Comparison of ENCODE assay signal across 8 cellular contexts in genomic region chr14:58297762-58298476, GRCh38. TPM values are rescaled to one million over a fixed set of nuclear protein-coding genes. Genes with fewer than 3 reads are reported as not detected.
DNase-seq lines count a peak whose midpoint lies in the region; TF ChIP-seq lines count a peak whose summit lies in the region.

No MANE protein-coding gene starts in this region.

- no peaks in the 10 kb centered on the region for H4K20me1 ChIP-seq in H9 (ENCODE audit: control insufficient read depth, insufficient read depth, insufficient read length)

- H2BK120ac ChIP-seq in H9 (ENCODE audit: low read depth, low read length, poor library complexity, severe bottlenecking): peak overlapping the region; percentile 78

- peaks cover 30% of the 10 kb centered on the region; the same call in 1 of the 2 replicates for H3K79me2 ChIP-seq in H9 (ENCODE audit: insufficient read depth, low read length)

- H3K27ac Mint-ChIP-seq in H9: no peak overlapping the region

- H3K36me3 ChIP-seq in MG63 (peaks cover 22% of the 10 kb centered on the region), neuron (ENCODE audit: insufficient read depth, low read length) (peaks cover 29% of the 10 kb centered on the region), subcutaneous abdominal adipose tissue (ENCODE audit: control insufficient read depth in 5 of 5, insufficient read depth in 5 of 5, low read length in 5 of 5) (peaks cover under 1 to 29% (median 17%) of the 10 kb centered on the region in 5 donors)

- no peak overlapping the region for H3K4me3 Mint-ChIP-seq in H9

- in situ Hi-C loops in G401 (cut with HindIII; ENCODE audit: low sequenced_read_pairs): no loop called here

- peak overlapping the region; percentile 98 for H3K18ac ChIP-seq in H9 (ENCODE audit: insufficient read length, low read depth, low read length)

- H2BK15ac ChIP-seq in H9 (ENCODE audit: low read depth, low read length): no peak overlapping the region

- peaks cover 4% of the 10 kb centered on the region for H3K23me2 ChIP-seq in H9 (ENCODE audit: insufficient read length, low read depth, low read length, poor library complexity, severe bottlenecking)

- no peaks in the 10 kb centered on the region for H3K9me3 ChIP-seq in H9 (ENCODE audit: control insufficient read depth, low read depth, low read length)
- no peaks in the 10 kb centered on the region for H3K9me3 ChIP-seq in MG63
- H3K9me3 ChIP-seq in neuron (ENCODE audit: low read length): no peaks in the 10 kb centered on the region
- H3K9me3 ChIP-seq in subcutaneous abdominal adipose tissue (ENCODE audit: control insufficient read depth in 5 of 5, low read length in 5 of 5): no peaks in the 10 kb centered on the region

- H4K91ac ChIP-seq in H9 (ENCODE audit: insufficient read length, low read depth, low read length): no peak overlapping the region

- peak overlapping the region; percentile 96 for H3K56ac ChIP-seq in H9 (ENCODE audit: insufficient read length, low read depth, low read length)

- H3K4ac ChIP-seq in H9 (ENCODE audit: low read depth, low read length): no peak overlapping the region

- no peak overlapping the region for H2BK20ac ChIP-seq in H9 (ENCODE audit: low read depth, low read length, poor library complexity, severe bottlenecking)

- no peak overlapping the region for H2BK12ac ChIP-seq in H9 (ENCODE audit: insufficient read length, low read depth, low read length)

- H3K9ac ChIP-seq in H9 (ENCODE audit: extremely low read depth, insufficient read length, low read length): peak overlapping the region; percentile 96
- H3K9ac ChIP-seq in subcutaneous abdominal adipose tissue (ENCODE audit: low read length in 5 of 5): peak overlapping the region; percentile 64 to 92 (median 89)

- peak overlapping the region; percentile 95 for H3K14ac ChIP-seq in H9 (ENCODE audit: insufficient read depth, low read length)

- H3K4me1 Mint-ChIP-seq in H9: peaks cover 11 to 15% of the 10 kb centered on the region in 2 experiments

- no peak overlapping the region for H3K23ac ChIP-seq in H9 (ENCODE audit: insufficient read length, low read depth, low read length)

- peak overlapping the region; percentile 85 for H2BK5ac ChIP-seq in H9 (ENCODE audit: insufficient read length, low read length)

- H2AK5ac ChIP-seq in H9 (ENCODE audit: insufficient read length, low read length): no peak overlapping the region

- H3K27ac ChIP-seq in H9 (ENCODE audit: insufficient read length, low read depth, low read length): peak overlapping the region; percentile 94
- peak overlapping the region; percentile 95 for H3K27ac ChIP-seq in subcutaneous abdominal adipose tissue (ENCODE audit: low read depth, low read length)

- H3K9me3 Mint-ChIP-seq in H9: no peaks in the 10 kb centered on the region; a peak in 1 of 5 replicates

- peak overlapping the region; percentile 57 for H3K4me2 ChIP-seq in H9 (ENCODE audit: insufficient read depth, insufficient read length, low read length)

- no peaks in the 10 kb centered on the region for H3K27me3 Mint-ChIP-seq in H9 (ENCODE audit: low read depth)

- peak overlapping the region; percentile 91 for H3K4me3 ChIP-seq in MG63
- H3K4me3 ChIP-seq in neuron (ENCODE audit: low read length): peak overlapping the region; percentile 85
- peak overlapping the region; percentile 87 to 99 (median 98) for H3K4me3 ChIP-seq in subcutaneous abdominal adipose tissue (ENCODE audit: low read depth in 1 of 5, low read length in 5 of 5)

- no peaks in the 10 kb centered on the region for H3K4me1 ChIP-seq in H9 (ENCODE audit: insufficient read depth, low read length)
- H3K4me1 ChIP-seq in neuron (ENCODE audit: insufficient read depth, low read length): peaks cover 19% of the 10 kb centered on the region
- peaks cover 4 to 41% (median 34%) of the 10 kb centered on the region in 5 donors for H3K4me1 ChIP-seq in subcutaneous abdominal adipose tissue (ENCODE audit: control insufficient read depth in 5 of 5, insufficient read depth in 5 of 5, low read length in 5 of 5)

- TF ChIP-seq CTCF in H9 (conservative IDR thresholded peaks at IDR 0.05): no peak

- peaks cover 24 to 35% (median 31%) of the 10 kb centered on the region in 3 experiments for H3K36me3 Mint-ChIP-seq in H9 (ENCODE audit: insufficient read depth in 1 of 3, low read depth in 3 of 3)

- DNase-seq in G401 (ENCODE audit: low spot score) (peak; percentile 100), H9 (peak; percentile 99), MG63 (peak; percentile 97), SHP77 (lab: John Stamatoyannopoulos, UW) (peak; percentile 99 to 100), activated gamma-delta T cell treated with Interleukin-2 at 50 U/mL for 16 hours (peak; percentile 98), foreskin melanocyte (peak; percentile 100)

- peak overlapping the region; percentile 99 for H4K5ac ChIP-seq in H9 (ENCODE audit: insufficient read length, low read depth, low read length)

- H3T11ph ChIP-seq in H9 (ENCODE audit: low read length): peak overlapping the region; percentile 3

- no peaks in the 10 kb centered on the region for H3K27me3 ChIP-seq in H9 (ENCODE audit: insufficient read depth, low read length)
- no peaks in the 10 kb centered on the region for H3K27me3 ChIP-seq in MG63
- no peaks in the 10 kb centered on the region for H3K27me3 ChIP-seq in neuron (ENCODE audit: insufficient read depth, low read length)
- H3K27me3 ChIP-seq in subcutaneous abdominal adipose tissue (ENCODE audit: control insufficient read depth in 5 of 5, insufficient read depth in 4 of 5, low read length in 5 of 5): peaks cover 0 to 2% (median 0%) of the 10 kb centered on the region in 5 donors

- H4K8ac ChIP-seq in H9 (replicated peaks; ENCODE audit: insufficient read length, low read depth, low read length): no peak overlapping the region

- no CpG with 5 or more reads among the region's 40 CpGs for WGBS in H9 (ENCODE audit: extremely low coverage, insufficient read length, low lambda C conversion rate)

- peak overlapping the region; percentile 12 for H2AFZ ChIP-seq in H9 (ENCODE audit: low read length)
- H2AFZ ChIP-seq in neuron (ENCODE audit: low read depth, low read length): peak overlapping the region; percentile 41

- H3K79me1 ChIP-seq in H9 (ENCODE audit: insufficient read depth, low read depth, low read length, poor library complexity, severe bottlenecking): peaks cover 5% of the 10 kb centered on the region

RNA-seq across cellular contexts. Expression of gene ARID4A, which starts 0.4 kb away (rescaled TPM):
- 6.9 and 8.5 TPM in 2 replicates for total RNA-seq in G401 (2014; rRNA removed; shearing (Covaris generic))
- total RNA-seq in H9 (2021): 12.9 and 13.2 TPM in 2 replicates
- 1.3 and 15.2 TPM in 2 replicates for total RNA-seq in MG63 (2014; rRNA removed; shearing (Covaris generic); ENCODE audit: low replicate concordance)

RNA-seq across cellular contexts. Expression of gene PSMA3, which starts 53.3 kb away (rescaled TPM):
- 208 and 305 TPM in 2 replicates for total RNA-seq in G401 (2014; rRNA removed; shearing (Covaris generic))
- 340 and 342 TPM in 2 replicates for total RNA-seq in H9 (2021)
- 96.6 and 98.8 TPM in 2 replicates for total RNA-seq in MG63 (2014; rRNA removed; shearing (Covaris generic); ENCODE audit: low replicate concordance)

Comparison
In these comparisons a context has a peak if more than half of its experiments do, and no peak if none do; other contexts are left out.
1. Peak in every context shown above with its lines: DNase-seq, H3K4me3 ChIP-seq and H3K27ac ChIP-seq.